9 cellular contexts compared by ENCODE assay signal in the genomic region with DNA sequence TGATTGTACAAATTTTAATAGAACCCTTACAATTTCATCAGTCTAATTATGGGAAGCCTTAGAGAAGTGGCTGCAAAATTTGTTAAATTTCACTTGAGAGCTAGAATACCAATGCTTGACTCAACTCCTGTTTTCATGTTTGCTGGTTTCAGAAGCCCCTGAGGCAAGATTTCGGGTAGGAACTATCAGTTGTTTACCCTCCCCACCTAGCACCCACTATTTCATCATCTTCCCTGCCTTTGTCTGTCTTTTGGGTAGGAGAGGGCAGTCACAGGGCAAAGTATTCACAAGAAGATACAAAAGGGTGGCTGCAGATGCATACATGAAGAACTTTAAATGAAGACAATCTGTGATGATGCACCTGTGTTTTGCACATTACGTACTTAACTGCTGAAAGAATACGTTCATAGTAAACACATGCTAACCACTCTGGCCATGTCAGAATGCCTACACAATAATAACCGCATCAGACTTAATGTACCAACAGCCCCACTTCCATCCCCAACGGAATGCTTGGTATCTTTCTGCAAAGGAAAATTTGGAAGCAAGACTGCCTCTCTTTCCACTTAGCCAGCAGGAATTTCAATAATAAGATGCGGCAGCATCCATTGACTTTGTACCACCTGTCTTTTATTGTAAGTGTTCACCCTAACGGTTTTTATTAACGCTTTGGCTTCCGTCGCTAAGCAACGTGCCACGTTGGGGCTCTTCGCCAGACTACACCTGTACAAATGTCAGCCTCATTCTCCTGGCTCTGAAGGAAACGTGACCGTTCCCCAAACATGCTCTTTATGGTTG. TPM values are rescaled to one million over a fixed set of nuclear protein-coding genes. Genes with fewer than 3 reads are reported as not detected.
A peak's percentile ranks its signal among the peaks of the same experiment; 100 is the strongest.
DNase-seq lines count a peak whose midpoint lies in the region; ATAC-seq and TF ChIP-seq lines count a peak whose summit lies in the region.
"Had no signal": no experiment of that assay in that cellular context is flagged by ENCODE, and none has a peak within 500 bp of the region (broad histone marks: within the 10 kb centered on the region; RNA-seq: fewer than 3 reads in every experiment).

No MANE protein-coding gene starts in this region.

- H3K36me3 ChIP-seq in duodenal mucosa (ENCODE audit: control insufficient read depth in 1 of 2, insufficient read depth in 2 of 2, low read length in 2 of 2) (no peaks in the 10 kb centered on the region), parathyroid adenoma (ENCODE audit: control insufficient read depth, insufficient read depth, low read length) (no peaks in the 10 kb centered on the region)

- H3K4me1 ChIP-seq in duodenal mucosa (ENCODE audit: control insufficient read depth in 1 of 2, insufficient read depth in 2 of 2, low read length in 2 of 2): peaks cover 10 to 12% of the 10 kb centered on the region in 2 donors
- H3K4me1 ChIP-seq in parathyroid adenoma: no peaks in the 10 kb centered on the region

- CTCF ChIA-PET in RWPE1 (lab: Yijun Ruan, JAX): interaction anchor here (0.6 to 1.1 kb wide), 6 partner anchors 28 to 325 kb away, joined by 3 to 6 read pairs (median 3); no protein-coding TSS in a partner anchor

- H3K9me3 ChIP-seq in duodenal mucosa (ENCODE audit: control insufficient read depth in 1 of 2, low read length in 2 of 2): no peaks in the 10 kb centered on the region
- H3K9me3 ChIP-seq in parathyroid adenoma (ENCODE audit: control insufficient read depth, low read length): no peaks in the 10 kb centered on the region

- H3K27ac ChIP-seq in duodenal mucosa (ENCODE audit: low read depth, low read length): no peak overlapping the region
- no peak overlapping the region for H3K27ac ChIP-seq in parathyroid adenoma
- no peak overlapping the region for H3K27ac ChIP-seq in RWPE1

- POLR2A ChIA-PET in RWPE1 (lab: Yijun Ruan, JAX; ENCODE audit: low non-redundant PET): no interaction called here

- peak; percentile 24 for ATAC-seq in GM18511 (IDR thresholded peaks at IDR 0.05; ENCODE audit: unreplicated experiment)
- ATAC-seq in HG03439 (IDR thresholded peaks at IDR 0.05; ENCODE audit: unreplicated experiment): no peak

- H3K4me2 ChIP-seq in parathyroid adenoma (ENCODE audit: low read length): peak overlapping the region; percentile 48

- no peak for TF ChIP-seq CTCF in parathyroid adenoma (IDR thresholded peaks at IDR 0.05)
- TF ChIP-seq CTCF in RWPE1 (conservative IDR thresholded peaks at IDR 0.05; ENCODE audit: low read depth): no peak

- H3K27me3 ChIP-seq in duodenal mucosa (ENCODE audit: control insufficient read depth in 1 of 2, insufficient read depth in 2 of 2, low read length in 2 of 2) (no peaks in the 10 kb centered on the region), parathyroid adenoma (ENCODE audit: control insufficient read depth, insufficient read depth, low read length) (no peaks in the 10 kb centered on the region)

- H2AFZ ChIP-seq in parathyroid adenoma: peak overlapping the region; percentile 89

- peak overlapping the region; percentile 68 to 75 for H3K4me3 ChIP-seq in duodenal mucosa (ENCODE audit: low read depth in 1 of 2, low read length in 2 of 2)
- H3K4me3 ChIP-seq in parathyroid adenoma (ENCODE audit: low read depth, low read length): no peak overlapping the region

- H3K9ac ChIP-seq in duodenal mucosa (ENCODE audit: low read depth in 1 of 2, low read length in 2 of 2) (no peak overlapping the region), parathyroid adenoma (no peak overlapping the region)

- DNase-seq in NCI-H146 treated with DMSO at 0.1 percent for 48 hours (lab: John Stamatoyannopoulos, UW; ENCODE audit: unreplicated experiment): peak; percentile 85
- DNase-seq in NCI-H2029 (lab: John Stamatoyannopoulos, UW): no peak
- DNase-seq in RWPE1 (ENCODE audit: low spot score): no peak
- no peak for DNase-seq in HT-29 (ENCODE audit: low spot score)
- DNase-seq: foreskin melanocyte had no signal

- H3K79me2 ChIP-seq in parathyroid adenoma: no peaks in the 10 kb centered on the region

RNA-seq across cellular contexts. Expression of gene TPT1, which starts 30.4 kb away (rescaled TPM):
- 1,597 and 1,598 TPM in 2 replicates for total RNA-seq in HT-29 (2014; rRNA removed; shearing (Covaris generic))
